8 cellular contexts compared by ENCODE assay signal in the genomic region with DNA sequence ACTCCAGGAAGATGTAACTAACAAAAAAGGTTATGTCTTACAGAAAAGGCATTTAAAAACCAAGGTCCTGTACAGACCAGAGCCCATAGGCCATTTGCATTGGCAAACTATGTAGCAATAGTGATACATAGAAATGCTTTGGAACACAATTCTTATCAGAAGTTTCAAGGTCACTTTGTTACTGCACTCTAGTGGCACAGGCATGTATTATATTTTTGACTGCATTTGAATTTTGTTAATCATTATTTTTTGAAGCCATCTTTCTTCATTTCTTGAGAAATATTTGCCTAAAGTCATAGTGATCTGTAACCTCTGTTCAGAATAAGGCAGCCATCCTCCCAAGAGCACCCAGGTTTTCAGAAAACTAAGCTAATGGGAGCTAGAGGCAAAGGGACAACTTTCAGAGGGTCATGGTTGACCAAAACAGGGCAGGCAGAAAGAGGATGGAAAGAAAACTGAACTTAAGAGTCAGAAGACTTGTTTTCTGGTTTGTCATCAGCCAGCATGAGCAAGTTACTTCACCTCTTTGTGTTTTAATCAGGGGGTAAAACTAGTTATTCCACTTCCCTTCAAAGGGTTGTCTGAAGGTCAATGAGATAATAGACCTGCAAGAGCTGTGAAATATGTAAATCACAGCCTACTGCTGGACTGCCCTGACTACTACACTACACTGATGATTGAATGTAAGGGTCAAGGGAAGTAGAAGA. TPM values are rescaled to one million over a fixed set of nuclear protein-coding genes. Genes with fewer than 3 reads are reported as not detected.
DNase-seq lines count a peak whose midpoint lies in the region; ATAC-seq and TF ChIP-seq lines count a peak whose summit lies in the region.

No MANE protein-coding gene starts in this region.

- no peaks in the 10 kb centered on the region for H3K9me3 ChIP-seq in PC-3 (ENCODE audit: low read length)

- no TSS peak for BruUV-seq in PC-3 (replicated peaks; lab: Mats Ljungman, UMichigan)

- TF ChIP-seq CTCF in GM12873 (IDR thresholded peaks at IDR 0.05; ENCODE audit: insufficient read depth, low read depth, low read length, missing control alignments) (peak; percentile 17), PC-3 (conservative IDR thresholded peaks at IDR 0.05; ENCODE audit: low read depth, low read length) (peak; percentile 60), foreskin fibroblast (IDR thresholded peaks at IDR 0.05; ENCODE audit: low read depth, low read length) (peak; percentile 23), retinal pigment epithelial cell (conservative IDR thresholded peaks at IDR 0.05; ENCODE audit: low read depth, low read length) (peak; percentile 45)

- no peak overlapping the region for H3K9ac ChIP-seq in PC-3 (ENCODE audit: low read length)

- H3K79me2 ChIP-seq in PC-3 (ENCODE audit: low read length) = no peaks in the 10 kb centered on the region

- H3F3A ChIP-seq in PC-3 (ENCODE audit: low read length, unreplicated experiment) = no peaks in the 10 kb centered on the region

- intact Hi-C loops in PC-3 (cut with micrococcal nuclease) = loop anchor here (1.0 to 5.0 kb wide), 3 partner anchors 72 to 176 kb away; a partner anchor contains a TSS

- CTCF ChIA-PET in PC-3 (lab: Charles Lee) = interaction anchor here (0.8 kb wide), 1 partner anchor 72 kb away, joined by 5 read pairs; a partner anchor contains a TSS

- no peak overlapping the region for H2AFZ ChIP-seq in PC-3 (ENCODE audit: low read length)

- no peaks in the 10 kb centered on the region for H3K27me3 ChIP-seq in PC-3 (ENCODE audit: low read length)

- POLR2A ChIA-PET in PC-3 (lab: Charles Lee; ENCODE audit: unreplicated experiment) = no interaction called here

- H3K36me3 ChIP-seq in PC-3 (ENCODE audit: low read depth, low read length) = no peaks in the 10 kb centered on the region

- H3K4me1 ChIP-seq in PC-3 (ENCODE audit: insufficient read depth, low read length) = peaks cover 9% of the 10 kb centered on the region; the same call in 1 of the 2 replicates

- H4K20me1 ChIP-seq in PC-3 (ENCODE audit: low read length) = no peaks in the 10 kb centered on the region

- no peak overlapping the region for H3K27ac ChIP-seq in PC-3 (ENCODE audit: low read length)

- H3K9me2 ChIP-seq in PC-3 (replicated peaks; ENCODE audit: low read length) = no peaks in the 10 kb centered on the region

- peak; percentile 23 for DNase-seq in PC-3
- peak in 1 of 2 donors; percentile 52 for DNase-seq in foreskin fibroblast
- DNase-seq in retinal pigment epithelial cell (ENCODE audit: low read depth) = no peak
- no peak for DNase-seq in SHP77 (lab: John Stamatoyannopoulos, UW)

- no peak overlapping the region for H3K4me3 ChIP-seq in PC-3 (ENCODE audit: low read length)
- no peak overlapping the region for H3K4me3 ChIP-seq in foreskin fibroblast (ENCODE audit: low read depth in 1 of 2, low read length in 2 of 2)
- no peak overlapping the region for H3K4me3 ChIP-seq in retinal pigment epithelial cell (ENCODE audit: low read length)

- H3K4me2 ChIP-seq in PC-3 (ENCODE audit: low read length) = no peak overlapping the region

- no peak; the same call in 1 of the 2 replicates for ATAC-seq in PC-3
- no peak for ATAC-seq in GM21390 (IDR thresholded peaks at IDR 0.05; ENCODE audit: unreplicated experiment)
- no peak for ATAC-seq in GM21737 (IDR thresholded peaks at IDR 0.05; ENCODE audit: unreplicated experiment)
- ATAC-seq in HG03521 (IDR thresholded peaks at IDR 0.05; ENCODE audit: unreplicated experiment) = no peak

RNA-seq across cellular contexts. Expression of a gene that starts 41.5 kb away (rescaled TPM):
- 0.36 TPM in 1 of 2 replicates, not detected in the other for total RNA-seq in PC-3 (2014; rRNA removed)
